14 cellular contexts compared by ENCODE assay signal in the genomic region with DNA sequence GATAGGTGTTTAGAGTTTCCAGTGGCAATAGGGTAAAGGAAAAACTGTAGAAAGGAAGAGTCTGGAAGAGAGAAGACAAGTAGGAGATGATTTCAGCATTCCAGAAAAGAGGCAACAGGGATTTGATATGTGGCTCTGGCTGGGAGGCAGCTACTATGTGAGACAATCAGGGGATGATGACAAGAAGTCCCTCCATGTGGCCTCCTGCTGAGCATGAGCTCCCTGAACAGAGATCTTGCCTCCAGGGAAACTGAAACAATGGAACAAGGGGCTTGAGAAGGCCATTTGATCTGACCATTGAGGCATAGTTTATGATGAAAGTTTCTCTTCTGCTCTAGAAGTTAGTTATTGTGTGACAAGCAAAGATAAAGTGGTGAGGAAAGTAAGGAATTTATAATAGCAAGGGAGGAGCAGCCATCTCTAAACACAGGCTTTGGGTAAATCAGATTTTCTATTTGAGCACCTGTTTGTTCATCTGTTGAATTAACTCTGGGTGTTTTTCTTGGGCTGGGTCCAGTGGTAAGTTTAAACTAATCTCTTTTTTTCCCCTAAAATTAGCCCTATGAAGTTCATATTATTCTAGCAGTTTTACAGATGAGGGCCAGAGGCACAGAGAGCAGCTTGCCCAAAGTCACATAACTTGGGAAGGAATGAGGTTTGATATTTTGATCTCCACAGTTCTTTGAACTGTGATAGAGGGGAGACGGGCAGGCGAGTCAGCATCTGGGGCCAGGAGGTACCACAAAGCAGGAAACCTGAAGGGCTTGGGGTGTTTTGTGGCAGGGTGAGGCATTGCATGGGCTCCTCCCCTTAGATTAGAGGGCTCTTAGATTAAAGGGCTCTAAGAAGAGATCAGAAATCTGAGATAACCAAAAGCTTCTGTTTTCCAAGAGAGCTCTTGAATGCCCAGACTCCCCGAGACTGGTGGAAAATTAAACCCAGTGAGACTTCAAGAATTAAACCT. TPM values are rescaled to one million over a fixed set of nuclear protein-coding genes. Genes with fewer than 3 reads are reported as not detected.
DNase-seq lines count a peak whose midpoint lies in the region; ATAC-seq and TF ChIP-seq lines count a peak whose summit lies in the region.
"Had no signal": no experiment of that assay in that cellular context is flagged by ENCODE, and none has a peak within 500 bp of the region (broad histone marks: within the 10 kb centered on the region; RNA-seq: fewer than 3 reads in every experiment).

No MANE protein-coding gene starts in this region.

- H2AK5ac ChIP-seq in mesenchymal stem cell (ENCODE audit: low read length, severe bottlenecking): no peak overlapping the region

- no peak overlapping the region for H3K4me3 ChIP-seq in spleen
- H3K4me3 ChIP-seq in mesenchymal stem cell (ENCODE audit: insufficient read depth in 1 of 2, low read depth in 1 of 2, low read length in 2 of 2): no peak overlapping the region
- H3K4me3 ChIP-seq: BLaER1 treated with 17β-estradiol and CSF1 and Interleukin-3, amounts not matched to agents 10 nM and 100 nM; esophagus squamous epithelium had no signal

- H3K4me2 ChIP-seq in mesenchymal stem cell (ENCODE audit: low read length, poor library complexity, severe bottlenecking): no peak overlapping the region

- TF ChIP-seq CTCF in spleen (IDR thresholded peaks at IDR 0.05 in 8 of 11, conservative IDR thresholded peaks at IDR 0.05 in 3 of 11): no peak

- peak; percentile 48 for DNase-seq in ELF-1 (ENCODE audit: low read depth, low spot score)
- peak; percentile 6 for DNase-seq in T follicular helper cell (ENCODE audit: low read depth)
- DNase-seq in activated effector memory CD4-positive, alpha-beta T cell treated with Interleukin-2 at 50 U/mL for 16 hours: peak; percentile 14
- DNase-seq in iPS-NIHi7 (ENCODE audit: extremely low spot score): peak; percentile 40
- DNase-seq in spleen: no peak
- DNase-seq in mesenchymal stem cell: no peak
- no peak for DNase-seq in medulla oblongata (ENCODE audit: extremely low spot score)
- DNase-seq: esophagus squamous epithelium; naive B cell; NCI-H1694; NK-92 treated with Interleukin-12 subunit alpha and Interleukin-12 subunit beta, amount 100 ng/mL, for 24 hours had no signal

- no peak overlapping the region for H4K91ac ChIP-seq in mesenchymal stem cell (ENCODE audit: low read length)

- H2BK120ac ChIP-seq in mesenchymal stem cell (ENCODE audit: low read depth, low read length): no peak overlapping the region

- no peak for TF ChIP-seq POLR2A in spleen (IDR thresholded peaks at IDR 0.05)

- no peak overlapping the region for H2BK5ac ChIP-seq in mesenchymal stem cell (ENCODE audit: low read depth, low read length, poor library complexity, severe bottlenecking)

- no peak overlapping the region for H3K9ac ChIP-seq in mesenchymal stem cell (ENCODE audit: low read length)
- H3K9ac ChIP-seq: BLaER1 treated with 17β-estradiol and CSF1 and Interleukin-3, amounts not matched to agents 10 nM and 100 nM had no signal

- H3K27me3 ChIP-seq in spleen (replicated peaks in 1 of 7): peaks cover 0 to 78% (median 16%) of the 10 kb centered on the region in 7 donors
- H3K27me3 ChIP-seq in mesenchymal stem cell (ENCODE audit: control insufficient read depth in 1 of 2, insufficient read depth in 1 of 2, low read length in 2 of 2): peaks cover 20 to 33% of the 10 kb centered on the region in 2 experiments

- no peak overlapping the region for H4K8ac ChIP-seq in mesenchymal stem cell (ENCODE audit: low read length)

- no peak overlapping the region for H3K4ac ChIP-seq in mesenchymal stem cell (ENCODE audit: low read depth in 1 of 2, low read length in 2 of 2)

- H2AFZ ChIP-seq in mesenchymal stem cell (ENCODE audit: low read depth, low read length): no peak overlapping the region

- H3K23ac ChIP-seq in mesenchymal stem cell (ENCODE audit: low read length in 2 of 2): no peak overlapping the region

- H3K79me1 ChIP-seq in mesenchymal stem cell (replicated peaks; ENCODE audit: low read length, poor library complexity, severe bottlenecking): no peaks in the 10 kb centered on the region

- WGBS in spleen, 5 donors: 21 to 34% (median 27%) methylated on average over 3 of the region's 3 CpGs
- 75% methylated on average over 2 of the region's 3 CpGs for WGBS in mesenchymal stem cell

- H2BK15ac ChIP-seq in mesenchymal stem cell (ENCODE audit: low read depth, poor library complexity, severe bottlenecking): no peak overlapping the region

- H3K27ac ChIP-seq in spleen (no peak overlapping the region), mesenchymal stem cell (ENCODE audit: low read length, poor library complexity, severe bottlenecking) (no peak overlapping the region)
- H3K27ac ChIP-seq: BLaER1 treated with 17β-estradiol and CSF1 and Interleukin-3, amounts not matched to agents 10 nM and 100 nM; esophagus squamous epithelium had no signal

- no peaks in the 10 kb centered on the region for H3K9me3 ChIP-seq in spleen
- H3K9me3 ChIP-seq in mesenchymal stem cell (ENCODE audit: control insufficient read depth, low read length): no peaks in the 10 kb centered on the region
- H3K9me3 ChIP-seq: BLaER1 treated with 17β-estradiol and CSF1 and Interleukin-3, amounts not matched to agents 10 nM and 100 nM; esophagus squamous epithelium had no signal

- ATAC-seq in HG03045 (IDR thresholded peaks at IDR 0.05; ENCODE audit: unreplicated experiment): no peak

- H3K36me3 ChIP-seq in spleen (no peaks in the 10 kb centered on the region), mesenchymal stem cell (ENCODE audit: control insufficient read depth in 1 of 2, insufficient read depth in 2 of 2, low read depth in 1 of 2, low read length in 2 of 2) (no peaks in the 10 kb centered on the region)
- H3K36me3 ChIP-seq: BLaER1 treated with 17β-estradiol and CSF1 and Interleukin-3, amounts not matched to agents 10 nM and 100 nM; esophagus squamous epithelium had no signal

- intact Hi-C loops in spleen (cut with DNase I; ENCODE audit: low total_unique reads): no loop called here

- H2BK12ac ChIP-seq in mesenchymal stem cell (ENCODE audit: low read length in 2 of 2): no peak overlapping the region

- H3K18ac ChIP-seq in mesenchymal stem cell (ENCODE audit: low read depth in 1 of 2, low read length in 2 of 2): no peak overlapping the region

- H3K14ac ChIP-seq in mesenchymal stem cell (ENCODE audit: low read length in 2 of 2): no peak overlapping the region

- no peaks in the 10 kb centered on the region for H3K4me1 ChIP-seq in spleen
- no peaks in the 10 kb centered on the region for H3K4me1 ChIP-seq in mesenchymal stem cell (ENCODE audit: control insufficient read depth, insufficient read depth, low read depth, low read length)
- H3K4me1 ChIP-seq: esophagus squamous epithelium had no signal

RNA-seq across cellular contexts. Expression of gene GPX5, which starts 2.8 kb away (rescaled TPM):
- total RNA-seq in spleen: not detected
- not detected for polyA plus RNA-seq in spleen
- not detected for polyA plus RNA-seq in mesenchymal stem cell (2013, experiment 1 of 2)
- not detected for polyA plus RNA-seq in mesenchymal stem cell (2013, experiment 2 of 2)
- total RNA-seq: cardiac septum, esophagus squamous epithelium had no signal

RNA-seq across cellular contexts. Expression of gene GPX6, which starts 7.3 kb away (rescaled TPM):
- total RNA-seq in spleen: not detected
- polyA plus RNA-seq in spleen: not detected
- not detected for polyA plus RNA-seq in mesenchymal stem cell (2013, experiment 1 of 2)
- not detected for polyA plus RNA-seq in mesenchymal stem cell (2013, experiment 2 of 2)
- total RNA-seq: cardiac septum, esophagus squamous epithelium had no signal

Comparison
In these comparisons a context has a peak if more than half of its experiments do, and no peak if none do; other contexts are left out.
1. DNase-seq: peak in ELF-1 (single experiment), T follicular helper cell (single experiment), activated effector memory CD4-positive, alpha-beta T cell treated with Interleukin-2 at 50 U/mL for 16 hours (single experiment) and iPS-NIHi7 (single experiment); none in spleen (single experiment), mesenchymal stem cell (single experiment) and medulla oblongata (single experiment).